18 cellular contexts compared by ENCODE assay signal in the genomic region with DNA sequence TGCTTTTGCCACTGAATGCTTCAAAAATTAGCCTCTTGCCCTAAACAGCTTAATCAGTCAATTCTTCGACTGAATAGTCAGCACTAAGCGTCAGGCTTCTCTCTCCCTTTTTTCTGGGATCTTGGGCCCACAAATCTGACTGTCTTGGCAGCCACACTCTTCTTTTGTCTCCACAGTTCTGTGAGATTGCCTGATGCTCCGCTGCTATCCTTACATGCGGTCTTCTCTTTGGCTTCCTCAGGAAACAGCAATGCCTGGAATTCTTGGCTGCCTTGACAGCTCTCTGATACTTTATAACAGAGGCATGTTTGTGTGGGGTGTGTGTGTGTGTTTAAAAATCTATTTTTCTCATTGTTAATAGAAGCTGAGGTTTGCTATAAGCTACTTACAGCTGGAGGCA. TPM values are rescaled to one million over a fixed set of nuclear protein-coding genes. Genes with fewer than 3 reads are reported as not detected.
DNase-seq lines count a peak whose midpoint lies in the region; ATAC-seq and TF ChIP-seq lines count a peak whose summit lies in the region.
"Had no signal": no experiment of that assay in that cellular context is flagged by ENCODE, and none has a peak within 500 bp of the region (broad histone marks: within the 10 kb centered on the region; RNA-seq: fewer than 3 reads in every experiment).

No MANE protein-coding gene starts in this region.

- no peak overlapping the region for H3K56ac ChIP-seq in mesendoderm (ENCODE audit: low read length)

- peak overlapping the region; percentile 10 for H3K27ac ChIP-seq in left ventricle myocardium inferior (replicated peaks)
- no peak overlapping the region for H3K27ac ChIP-seq in right atrium auricular region
- no peak overlapping the region for H3K27ac ChIP-seq in mesendoderm (ENCODE audit: low read depth, low read length)
- H3K27ac ChIP-seq in PC-3 (ENCODE audit: low read length), result no peak overlapping the region
- H3K27ac ChIP-seq: BLaER1 treated with 17β-estradiol and CSF1 and Interleukin-3, amounts not matched to agents 10 nM and 100 nM; spleen; upper lobe of right lung had no signal

- H4K20me1 ChIP-seq in PC-3 (ENCODE audit: low read length), result no peaks in the 10 kb centered on the region
- H4K20me1 ChIP-seq: BLaER1 treated with 17β-estradiol and CSF1 and Interleukin-3, amounts not matched to agents 10 nM and 100 nM had no signal

- TF ChIP-seq CTCF in left ventricle myocardium inferior (IDR thresholded peaks at IDR 0.05; ENCODE audit: borderline replicate concordance) (no peak), right atrium auricular region (IDR thresholded peaks at IDR 0.05) (no peak), choroid plexus epithelial cell (conservative IDR thresholded peaks at IDR 0.05; ENCODE audit: low read depth, low read length) (no peak), PC-3 (conservative IDR thresholded peaks at IDR 0.05; ENCODE audit: low read depth, low read length) (no peak), omental fat pad (IDR thresholded peaks at IDR 0.05) (no peak)

- H4K8ac ChIP-seq in mesendoderm (ENCODE audit: low read depth, low read length), result no peak overlapping the region

- H3K23ac ChIP-seq in mesendoderm (ENCODE audit: low read length), result no peak overlapping the region

- BruUV-seq in PC-3 (replicated peaks; lab: Mats Ljungman, UMichigan), result no TSS peak

- POLR2A ChIA-PET in PC-3 (lab: Charles Lee; ENCODE audit: unreplicated experiment), result no interaction called here

- H3K9ac ChIP-seq in mesendoderm (ENCODE audit: low read length) (no peak overlapping the region), PC-3 (ENCODE audit: low read length) (no peak overlapping the region)
- H3K9ac ChIP-seq: BLaER1 treated with 17β-estradiol and CSF1 and Interleukin-3, amounts not matched to agents 10 nM and 100 nM had no signal

- H3K79me2 ChIP-seq in mesendoderm (ENCODE audit: control insufficient read depth, insufficient read depth, low read length) (no peaks in the 10 kb centered on the region), PC-3 (ENCODE audit: low read length) (no peaks in the 10 kb centered on the region)

- no peaks in the 10 kb centered on the region for H3K79me1 ChIP-seq in mesendoderm (ENCODE audit: low read length)

- H3K4ac ChIP-seq in mesendoderm (ENCODE audit: low read depth, low read length), result no peak overlapping the region

- CTCF ChIA-PET in PC-3 (lab: Charles Lee), result no interaction called here

- H3K9me2 ChIP-seq in PC-3 (replicated peaks; ENCODE audit: low read length), result no peaks in the 10 kb centered on the region

- H3F3A ChIP-seq in PC-3 (ENCODE audit: low read length, unreplicated experiment), result no peaks in the 10 kb centered on the region

- H3K27me3 ChIP-seq in left ventricle myocardium inferior (ENCODE audit: low read depth) (no peaks in the 10 kb centered on the region), right atrium auricular region (no peaks in the 10 kb centered on the region), mesendoderm (ENCODE audit: insufficient read depth, low read length, poor library complexity) (no peaks in the 10 kb centered on the region), PC-3 (ENCODE audit: low read length) (no peaks in the 10 kb centered on the region)
- H3K27me3 ChIP-seq: BLaER1 treated with 17β-estradiol and CSF1 and Interleukin-3, amounts not matched to agents 10 nM and 100 nM; MG63; spleen; upper lobe of right lung had no signal

- H3K4me1 ChIP-seq in left ventricle myocardium inferior (peaks cover 20% of the 10 kb centered on the region), right atrium auricular region (no peaks in the 10 kb centered on the region), mesendoderm (ENCODE audit: control insufficient read depth, low read depth, low read length) (no peaks in the 10 kb centered on the region), PC-3 (ENCODE audit: insufficient read depth, low read length) (peaks cover 7% of the 10 kb centered on the region; the same call in 1 of the 2 replicates)
- H3K4me1 ChIP-seq: BLaER1 treated with 17β-estradiol and CSF1 and Interleukin-3, amounts not matched to agents 10 nM and 100 nM; spleen; upper lobe of right lung had no signal

- no peak overlapping the region for H4K5ac ChIP-seq in mesendoderm (ENCODE audit: low read length)

- no peak for ATAC-seq in PC-3
- no peak for ATAC-seq in omental fat pad (ENCODE audit: low FRiP score)
- ATAC-seq: activated T-helper 17 cell treated with anti-CD3 and anti-CD28 coated beads, Interleukin-2, amount 50 U/mL, for 72 hours; psoas muscle; upper lobe of right lung had no signal

- no peak overlapping the region for H3K4me3 ChIP-seq in left ventricle myocardium inferior
- no peak overlapping the region for H3K4me3 ChIP-seq in right atrium auricular region
- H3K4me3 ChIP-seq in choroid plexus epithelial cell (ENCODE audit: low read depth, low read length), result no peak overlapping the region
- no peak overlapping the region for H3K4me3 ChIP-seq in mesendoderm (ENCODE audit: low read length)
- no peak overlapping the region for H3K4me3 ChIP-seq in PC-3 (ENCODE audit: low read length)
- H3K4me3 ChIP-seq: BLaER1 treated with 17β-estradiol and CSF1 and Interleukin-3, amounts not matched to agents 10 nM and 100 nM; MG63; psoas muscle; spleen; upper lobe of right lung had no signal

- H3K18ac ChIP-seq in mesendoderm (ENCODE audit: low read length), result no peak overlapping the region

- peaks cover 34% of the 10 kb centered on the region for H3K36me3 ChIP-seq in left ventricle myocardium inferior
- peaks cover 22% of the 10 kb centered on the region for H3K36me3 ChIP-seq in right atrium auricular region
- no peaks in the 10 kb centered on the region for H3K36me3 ChIP-seq in mesendoderm (ENCODE audit: control insufficient read depth, insufficient read depth, low read length)
- no peaks in the 10 kb centered on the region; the same call in 1 of the 2 replicates for H3K36me3 ChIP-seq in PC-3 (ENCODE audit: low read depth, low read length)

- H3K9me3 ChIP-seq in left ventricle myocardium inferior (replicated peaks), result no peaks in the 10 kb centered on the region
- no peaks in the 10 kb centered on the region for H3K9me3 ChIP-seq in right atrium auricular region
- H3K9me3 ChIP-seq in PC-3 (ENCODE audit: low read length), result no peaks in the 10 kb centered on the region
- H3K9me3 ChIP-seq: BLaER1 treated with 17β-estradiol and CSF1 and Interleukin-3, amounts not matched to agents 10 nM and 100 nM; MG63; psoas muscle; spleen; upper lobe of right lung had no signal

- intact Hi-C loops in left ventricle myocardium inferior (cut with micrococcal nuclease), result no loop called here
- intact Hi-C loops in PC-3 (cut with micrococcal nuclease), result no loop called here

- DNase-seq in left ventricle myocardium inferior, result no peak
- DNase-seq in right atrium auricular region (ENCODE audit: low spot score), result no peak
- peak; percentile 70 for DNase-seq in choroid plexus epithelial cell (ENCODE audit: low read depth)
- DNase-seq in mesendoderm, result peak; percentile 8
- DNase-seq in PC-3, result no peak
- DNase-seq in omental fat pad (ENCODE audit: low spot score), result no peak
- no peak for DNase-seq in T-helper 2 cell
- DNase-seq in stimulated activated CD4-positive, alpha-beta T cell treated with anti-CD3 and anti-CD28 coated beads, Interleukin-15, amount 100 ng/mL, for 24 hours, result no peak
- DNase-seq: caudate nucleus, MG63, NCI-H1436 treated with DMSO at 0.1 percent for 48 hours, NCI-H2171 treated with DMSO at 0.1 percent for 48 hours, NCI-H69, psoas muscle, spleen, upper lobe of right lung had no signal

- H3K4me2 ChIP-seq in mesendoderm (ENCODE audit: low read length) (no peak overlapping the region), PC-3 (ENCODE audit: low read length) (no peak overlapping the region)
- H3K4me2 ChIP-seq: BLaER1 treated with 17β-estradiol and CSF1 and Interleukin-3, amounts not matched to agents 10 nM and 100 nM had no signal

- no peak overlapping the region for H2AFZ ChIP-seq in PC-3 (ENCODE audit: low read length)

- no peak overlapping the region for H2BK5ac ChIP-seq in mesendoderm (ENCODE audit: low read length)

- H2BK120ac ChIP-seq in mesendoderm (ENCODE audit: low read depth, low read length), result no peak overlapping the region

- H2BK15ac ChIP-seq in mesendoderm (replicated peaks; ENCODE audit: low read depth), result no peak overlapping the region

- H2AK5ac ChIP-seq in mesendoderm (ENCODE audit: low read length), result no peak overlapping the region

- WGBS in mesendoderm (ENCODE audit: extremely low coverage, insufficient coverage, low lambda C conversion rate), result no CpG with 5 or more reads among the region's 4 CpGs

RNA-seq across cellular contexts. Expression of gene ERCC5, which starts 32.7 kb away (rescaled TPM):
- total RNA-seq in left ventricle myocardium inferior, result 30.4 TPM
- total RNA-seq in right atrium auricular region, result 10 to 100 TPM; 38.2 to 40.0 TPM
- polyA plus RNA-seq in mesendoderm (2013, experiment 1 of 2), result 14.9 TPM
- 14.9 TPM for polyA plus RNA-seq in mesendoderm (2013, experiment 2 of 2)
- 19.3 and 23.7 TPM in 2 replicates for total RNA-seq in PC-3 (2014; rRNA removed)
- total RNA-seq in omental fat pad, result 10 to 100 TPM; 42.5 to 81.8 (median 68.3) TPM

Comparison
In these comparisons a context has a peak if more than half of its experiments do, and no peak if none do; other contexts are left out.
1. DNase-seq: peak in choroid plexus epithelial cell (single experiment) and mesendoderm (single experiment); none in left ventricle myocardium inferior (single experiment), right atrium auricular region (single experiment), PC-3 (single experiment), omental fat pad (single experiment), T-helper 2 cell (0 of 5) and stimulated activated CD4-positive, alpha-beta T cell treated with anti-CD3 and anti-CD28 coated beads, Interleukin-15, amount 100 ng/mL, for 24 hours (single experiment).